Comparison of ENCODE assay signal across 23 cellular contexts in the genomic region with DNA sequence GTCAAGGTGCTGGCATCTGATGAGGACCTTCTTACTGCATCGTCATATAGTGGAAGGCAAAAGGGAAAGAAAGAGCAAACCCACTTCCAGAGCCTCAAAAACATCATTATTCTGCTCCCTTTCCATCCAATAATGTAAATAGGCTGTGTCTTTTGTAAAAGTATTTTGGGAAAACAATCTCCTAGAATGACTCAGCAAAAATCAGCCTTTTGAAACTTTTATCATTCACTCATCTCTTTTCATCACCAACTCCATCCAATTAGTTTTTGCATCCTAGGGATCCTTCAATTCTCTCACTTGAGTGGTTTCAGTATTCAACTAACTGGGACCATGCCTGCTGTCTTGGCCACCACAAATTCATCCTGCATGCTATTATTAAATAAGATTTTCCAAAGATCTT.
"Had no signal": no experiment of that assay in that cellular context is flagged by ENCODE, and none has a peak within 500 bp of the region (broad histone marks: within the 10 kb centered on the region; RNA-seq: fewer than 3 reads in every experiment).

No MANE protein-coding gene starts in this region.

- H3K27ac ChIP-seq: HL-60, KMS-11, PC-9, Peyer's patch, SJCRH30 had no signal

- H3K4me1 ChIP-seq: Peyer's patch, SJCRH30 had no signal

- DNase-seq: Kasumi-1, MM.1S, NCI-H1092 treated with DMSO at 0.1 percent for 48 hours, NCI-H1436, NCI-H187, NCI-H2029, NCI-H2081 treated with DMSO at 0.1 percent for 48 hours, NCI-H2171, NCI-H226, NCI-H446, NCI-H510A, NCI-H524 treated with DMSO at 0.1 percent for 48 hours, NCI-H69, NCI-H774, PC-9, Peyer's patch, SHP77 treated with DMSO at 0.1 percent for 48 hours, SJCRH30 had no signal

- H2AFZ ChIP-seq: PC-9 had no signal

- H3K9ac ChIP-seq: KMS-11 had no signal

- FAIRE-seq: HTR-8/SVneo had no signal

- H3K27me3 ChIP-seq: Peyer's patch, SJCRH30 had no signal

- ATAC-seq: Right ventricle myocardium inferior, SK-N-SH treated with all-trans-retinoic acid at 6 μM for 48 hours had no signal

- H3K4me2 ChIP-seq: KMS-11, PC-9 had no signal

- H3K9me3 ChIP-seq: Peyer's patch, SJCRH30 had no signal

- H3K36me3 ChIP-seq: Peyer's patch, SJCRH30 had no signal

- H3K4me3 ChIP-seq: PC-9, Peyer's patch, SJCRH30 had no signal
